9 cellular contexts compared by ENCODE assay signal in the genomic region with DNA sequence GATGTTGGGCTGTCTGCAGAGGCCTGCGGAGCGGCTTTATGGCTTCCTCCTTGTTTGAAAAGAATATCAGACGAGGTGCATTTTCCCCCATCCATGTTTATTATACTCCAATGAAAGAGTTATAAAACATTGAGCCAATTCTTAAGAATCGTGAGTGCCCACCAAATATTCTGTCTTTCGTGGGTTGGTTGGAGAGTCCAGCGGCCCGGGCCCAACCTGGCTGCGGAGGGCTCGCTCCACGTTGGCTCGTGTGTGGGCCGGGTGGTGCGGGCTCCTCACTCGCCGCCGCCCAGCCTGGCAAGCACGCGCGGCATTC. TPM values are rescaled to one million over a fixed set of nuclear protein-coding genes. Genes with fewer than 3 reads are reported as not detected.
DNase-seq lines count a peak whose midpoint lies in the region; ATAC-seq and TF ChIP-seq lines count a peak whose summit lies in the region.
"Had no signal": no experiment of that assay in that cellular context is flagged by ENCODE, and none has a peak within 500 bp of the region (broad histone marks: within the 10 kb centered on the region; RNA-seq: fewer than 3 reads in every experiment).

No MANE protein-coding gene starts in this region.

- intact Hi-C loops in left ventricle myocardium inferior (cut with micrococcal nuclease) (no loop called here), gastrocnemius medialis (cut with DNase I; ENCODE audit: low total_unique reads) (loop anchor here (10.0 kb wide), 1 partner anchor 435 kb away; a partner anchor contains a TSS)

- peak overlapping the region; percentile 64 for H3K4me3 Mint-ChIP-seq in GM23338

- no peaks in the 10 kb centered on the region for H3K9me3 ChIP-seq in left ventricle myocardium inferior (replicated peaks)
- H3K9me3 ChIP-seq in gastrocnemius medialis = no peaks in the 10 kb centered on the region

- H3K4me3 ChIP-seq in GM23338 (peak overlapping the region; percentile 67), WI38 (ENCODE audit: low read depth, low read length) (peak overlapping the region; percentile 60), left ventricle myocardium inferior (peak overlapping the region; percentile 92), gastrocnemius medialis (peak overlapping the region; percentile 65 to 91 (median 80))

- H3K4me1 ChIP-seq in GM23338 (ENCODE audit: insufficient read depth) (peaks cover 25% of the 10 kb centered on the region), left ventricle myocardium inferior (peaks cover 58% of the 10 kb centered on the region), gastrocnemius medialis (peaks cover 28 to 49% of the 10 kb centered on the region in 2 donors)

- H3K9me2 ChIP-seq in GM23338 (ENCODE audit: insufficient read depth) = no peaks in the 10 kb centered on the region

- no peak overlapping the region for H3K27ac Mint-ChIP-seq in GM23338

- peaks cover 25% of the 10 kb centered on the region for H3K27me3 Mint-ChIP-seq in GM23338 (ENCODE audit: insufficient read depth, low read depth, poor library complexity)

- H3K36me3 ChIP-seq in GM23338 (ENCODE audit: insufficient read depth) (no peaks in the 10 kb centered on the region), left ventricle myocardium inferior (no peaks in the 10 kb centered on the region), gastrocnemius medialis (no peaks in the 10 kb centered on the region)

- TF ChIP-seq CTCF in GM23338 (conservative IDR thresholded peaks at IDR 0.05; ENCODE audit: low read depth in 2 of 2) (no peak), WI38 (IDR thresholded peaks at IDR 0.05; ENCODE audit: low read depth, low read length) (no peak), left ventricle myocardium inferior (IDR thresholded peaks at IDR 0.05; ENCODE audit: borderline replicate concordance) (no peak), gastrocnemius medialis (IDR thresholded peaks at IDR 0.05 in 4 of 5, conservative IDR thresholded peaks at IDR 0.05 in 1 of 5) (no peak)

- H3F3A ChIP-seq in GM23338 (replicated peaks; ENCODE audit: low read depth) = no peaks in the 10 kb centered on the region

- H4K20me1 ChIP-seq in GM23338 (replicated peaks; ENCODE audit: insufficient read depth) = peaks cover 29% of the 10 kb centered on the region

- peaks cover 11% of the 10 kb centered on the region for H3K36me3 Mint-ChIP-seq in GM23338 (ENCODE audit: low read depth)

- TF ChIP-seq POLR2A in gastrocnemius medialis (IDR thresholded peaks at IDR 0.05) = no peak

- H3K9me3 Mint-ChIP-seq in GM23338 = no peaks in the 10 kb centered on the region

- H3K27me3 ChIP-seq in GM23338 (ENCODE audit: insufficient read depth) (peaks cover 23% of the 10 kb centered on the region), left ventricle myocardium inferior (ENCODE audit: low read depth) (no peaks in the 10 kb centered on the region), gastrocnemius medialis (no peaks in the 10 kb centered on the region)

- H2AFZ ChIP-seq in GM23338 = peak overlapping the region; percentile 85

- peak overlapping the region; percentile 92 for H3K4me2 ChIP-seq in GM23338

- H3K27ac ChIP-seq in GM23338 (ENCODE audit: low read depth) (no peak overlapping the region), left ventricle myocardium inferior (replicated peaks) (peak overlapping the region; percentile 69), gastrocnemius medialis (peak overlapping the region; percentile 58 to 77 (median 66))
- H3K27ac ChIP-seq: epithelial cell of prostate had no signal

- H3K79me2 ChIP-seq in GM23338 (replicated peaks; ENCODE audit: insufficient read depth) = peaks cover 36% of the 10 kb centered on the region

- DNase-seq in GM23338 (ENCODE audit: low spot score) = no peak
- no peak for DNase-seq in left ventricle myocardium inferior
- DNase-seq in gastrocnemius medialis = no peak
- no peak for DNase-seq in NCI-H748 treated with DMSO at 0.1 percent for 48 hours (lab: John Stamatoyannopoulos, UW)
- DNase-seq in DMS53 treated with DMSO at 0.1 percent for 48 hours (lab: John Stamatoyannopoulos, UW; ENCODE audit: unreplicated experiment) = no peak
- DNase-seq in GM03348 (ENCODE audit: low spot score) = no peak

- ATAC-seq in GM23338 (peak; percentile 0; the same call in 1 of the 3 replicates), gastrocnemius medialis (no peak), GM18909 (IDR thresholded peaks at IDR 0.05; ENCODE audit: poor library complexity, unreplicated experiment) (no peak)

- in situ Hi-C loops in gastrocnemius medialis (cut with MboI; ENCODE audit: low sequenced_read_pairs in 4 of 4) = loop anchor here in 1 of 4 donors (25.0 kb wide), 1 partner anchor 418 kb away; no protein-coding TSS in a partner anchor

- peaks cover 39% of the 10 kb centered on the region for H3K4me1 Mint-ChIP-seq in GM23338

TF ChIP-seq in GM23338, 12 proteins besides CTCF, POLR2A, EP300 and RAD21 (continues in another document):
- no peak for TF ChIP-seq NANOG (IDR thresholded peaks at IDR 0.05; ENCODE audit: borderline replicate concordance)
- TF ChIP-seq, protein P1, sequence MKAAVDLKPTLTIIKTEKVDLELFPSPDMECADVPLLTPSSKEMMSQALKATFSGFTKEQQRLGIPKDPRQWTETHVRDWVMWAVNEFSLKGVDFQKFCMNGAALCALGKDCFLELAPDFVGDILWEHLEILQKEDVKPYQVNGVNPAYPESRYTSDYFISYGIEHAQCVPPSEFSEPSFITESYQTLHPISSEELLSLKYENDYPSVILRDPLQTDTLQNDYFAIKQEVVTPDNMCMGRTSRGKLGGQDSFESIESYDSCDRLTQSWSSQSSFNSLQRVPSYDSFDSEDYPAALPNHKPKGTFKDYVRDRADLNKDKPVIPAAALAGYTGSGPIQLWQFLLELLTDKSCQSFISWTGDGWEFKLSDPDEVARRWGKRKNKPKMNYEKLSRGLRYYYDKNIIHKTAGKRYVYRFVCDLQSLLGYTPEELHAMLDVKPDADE (IDR thresholded peaks at IDR 0.05) = no peak
- TF ChIP-seq, protein P2, sequence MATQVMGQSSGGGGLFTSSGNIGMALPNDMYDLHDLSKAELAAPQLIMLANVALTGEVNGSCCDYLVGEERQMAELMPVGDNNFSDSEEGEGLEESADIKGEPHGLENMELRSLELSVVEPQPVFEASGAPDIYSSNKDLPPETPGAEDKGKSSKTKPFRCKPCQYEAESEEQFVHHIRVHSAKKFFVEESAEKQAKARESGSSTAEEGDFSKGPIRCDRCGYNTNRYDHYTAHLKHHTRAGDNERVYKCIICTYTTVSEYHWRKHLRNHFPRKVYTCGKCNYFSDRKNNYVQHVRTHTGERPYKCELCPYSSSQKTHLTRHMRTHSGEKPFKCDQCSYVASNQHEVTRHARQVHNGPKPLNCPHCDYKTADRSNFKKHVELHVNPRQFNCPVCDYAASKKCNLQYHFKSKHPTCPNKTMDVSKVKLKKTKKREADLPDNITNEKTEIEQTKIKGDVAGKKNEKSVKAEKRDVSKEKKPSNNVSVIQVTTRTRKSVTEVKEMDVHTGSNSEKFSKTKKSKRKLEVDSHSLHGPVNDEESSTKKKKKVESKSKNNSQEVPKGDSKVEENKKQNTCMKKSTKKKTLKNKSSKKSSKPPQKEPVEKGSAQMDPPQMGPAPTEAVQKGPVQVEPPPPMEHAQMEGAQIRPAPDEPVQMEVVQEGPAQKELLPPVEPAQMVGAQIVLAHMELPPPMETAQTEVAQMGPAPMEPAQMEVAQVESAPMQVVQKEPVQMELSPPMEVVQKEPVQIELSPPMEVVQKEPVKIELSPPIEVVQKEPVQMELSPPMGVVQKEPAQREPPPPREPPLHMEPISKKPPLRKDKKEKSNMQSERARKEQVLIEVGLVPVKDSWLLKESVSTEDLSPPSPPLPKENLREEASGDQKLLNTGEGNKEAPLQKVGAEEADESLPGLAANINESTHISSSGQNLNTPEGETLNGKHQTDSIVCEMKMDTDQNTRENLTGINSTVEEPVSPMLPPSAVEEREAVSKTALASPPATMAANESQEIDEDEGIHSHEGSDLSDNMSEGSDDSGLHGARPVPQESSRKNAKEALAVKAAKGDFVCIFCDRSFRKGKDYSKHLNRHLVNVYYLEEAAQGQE (IDR thresholded peaks at IDR 0.05; ENCODE audit: unreplicated experiment) = no peak
- no peak for TF ChIP-seq EZH2phosphoT487 (IDR thresholded peaks at IDR 0.05; ENCODE audit: unreplicated experiment)
- TF ChIP-seq CREB1 (CRISPR knock-in tag; IDR thresholded peaks at IDR 0.05; ENCODE audit: low read depth) = no peak
- TF ChIP-seq EZH2 (IDR thresholded peaks at IDR 0.05; ENCODE audit: low read depth, unreplicated experiment) = no peak
- no peak for TF ChIP-seq ZNF331 (CRISPR knock-in tag; IDR thresholded peaks at IDR 0.05; ENCODE audit: low read depth)
- no peak for TF ChIP-seq ZNF114 (CRISPR knock-in tag; IDR thresholded peaks at IDR 0.05)
- no peak for TF ChIP-seq STAT1 (IDR thresholded peaks at IDR 0.05; ENCODE audit: unreplicated experiment)
- no peak for TF ChIP-seq POLR2AphosphoS5 (IDR thresholded peaks at IDR 0.05; ENCODE audit: low read depth)
- no peak for TF ChIP-seq JUNB (IDR thresholded peaks at IDR 0.05; ENCODE audit: unreplicated experiment)

RNA-seq across cellular contexts. Expression of a gene that starts 0.7 kb away (rescaled TPM):
- 76.4 and 106 TPM in 2 replicates for total RNA-seq in GM23338 (2014; rRNA removed; shearing (Covaris generic))
- 21.1 and 22.5 TPM in 2 replicates for polyA plus RNA-seq in GM23338 (2016; fragmentation: Nextera tagmentation; extraction: Ambion mirVana)
- 26.7 TPM for total RNA-seq in left ventricle myocardium inferior
- 10 to 100 TPM; 44.6 to 63.3 (median 53.5) TPM for total RNA-seq in gastrocnemius medialis
